Comparison of ENCODE assay signal across 1 cellular context in the genomic region with DNA sequence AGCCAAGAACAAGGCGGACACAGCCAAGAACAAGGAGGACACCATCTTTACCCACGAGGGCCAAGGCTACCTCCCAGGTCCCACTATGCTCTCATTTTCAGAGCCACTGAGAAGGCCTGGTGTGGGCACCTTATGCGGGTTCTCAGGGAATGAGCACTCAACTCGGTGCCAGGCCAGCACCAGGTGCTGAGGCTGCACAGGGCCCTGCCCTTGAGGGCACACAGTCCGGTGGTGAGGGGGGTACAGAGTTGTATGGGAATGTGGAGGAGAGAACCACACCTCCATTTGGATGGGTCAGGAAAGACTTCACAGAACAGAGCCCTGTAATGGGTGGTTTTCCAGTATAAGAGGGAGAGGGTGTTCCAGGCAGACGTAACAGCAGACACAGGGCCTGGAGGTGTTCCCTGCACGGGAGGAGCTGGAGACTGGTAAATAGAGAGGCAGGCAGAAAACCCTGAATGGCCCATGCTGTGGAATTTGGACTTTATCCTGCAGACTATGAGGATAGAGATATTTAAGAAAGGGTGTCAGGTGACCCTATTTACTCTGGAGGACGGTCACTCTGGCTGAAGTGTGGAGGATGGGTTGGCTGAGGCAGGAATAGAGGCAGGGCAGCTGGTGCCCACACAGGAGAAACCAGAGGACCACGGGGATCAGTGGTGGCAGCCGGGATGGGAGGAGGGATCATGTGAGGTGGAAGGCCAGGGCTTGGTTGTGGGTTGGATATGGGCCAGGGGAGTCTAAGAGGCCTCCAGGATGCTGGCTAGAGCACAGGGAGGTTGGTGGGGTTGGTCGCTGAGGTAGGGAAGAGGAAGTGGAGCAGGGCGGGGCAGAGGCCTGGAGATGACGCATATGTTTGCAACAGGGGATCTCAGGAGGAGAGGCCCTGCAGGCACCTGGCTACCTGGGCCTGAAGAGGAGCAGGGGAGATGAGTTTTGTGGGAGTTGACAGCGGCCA.
A peak's percentile ranks its signal among the peaks of the same experiment; 100 is the strongest.
TF ChIP-seq lines count a peak whose summit lies in the region.

No MANE protein-coding gene starts in this region.

TF ChIP-seq in HepG2, 621 proteins besides CTCF, POLR2A, EP300 and RAD21 (continued from another document and continues in another):
- TF ChIP-seq, protein P1, sequence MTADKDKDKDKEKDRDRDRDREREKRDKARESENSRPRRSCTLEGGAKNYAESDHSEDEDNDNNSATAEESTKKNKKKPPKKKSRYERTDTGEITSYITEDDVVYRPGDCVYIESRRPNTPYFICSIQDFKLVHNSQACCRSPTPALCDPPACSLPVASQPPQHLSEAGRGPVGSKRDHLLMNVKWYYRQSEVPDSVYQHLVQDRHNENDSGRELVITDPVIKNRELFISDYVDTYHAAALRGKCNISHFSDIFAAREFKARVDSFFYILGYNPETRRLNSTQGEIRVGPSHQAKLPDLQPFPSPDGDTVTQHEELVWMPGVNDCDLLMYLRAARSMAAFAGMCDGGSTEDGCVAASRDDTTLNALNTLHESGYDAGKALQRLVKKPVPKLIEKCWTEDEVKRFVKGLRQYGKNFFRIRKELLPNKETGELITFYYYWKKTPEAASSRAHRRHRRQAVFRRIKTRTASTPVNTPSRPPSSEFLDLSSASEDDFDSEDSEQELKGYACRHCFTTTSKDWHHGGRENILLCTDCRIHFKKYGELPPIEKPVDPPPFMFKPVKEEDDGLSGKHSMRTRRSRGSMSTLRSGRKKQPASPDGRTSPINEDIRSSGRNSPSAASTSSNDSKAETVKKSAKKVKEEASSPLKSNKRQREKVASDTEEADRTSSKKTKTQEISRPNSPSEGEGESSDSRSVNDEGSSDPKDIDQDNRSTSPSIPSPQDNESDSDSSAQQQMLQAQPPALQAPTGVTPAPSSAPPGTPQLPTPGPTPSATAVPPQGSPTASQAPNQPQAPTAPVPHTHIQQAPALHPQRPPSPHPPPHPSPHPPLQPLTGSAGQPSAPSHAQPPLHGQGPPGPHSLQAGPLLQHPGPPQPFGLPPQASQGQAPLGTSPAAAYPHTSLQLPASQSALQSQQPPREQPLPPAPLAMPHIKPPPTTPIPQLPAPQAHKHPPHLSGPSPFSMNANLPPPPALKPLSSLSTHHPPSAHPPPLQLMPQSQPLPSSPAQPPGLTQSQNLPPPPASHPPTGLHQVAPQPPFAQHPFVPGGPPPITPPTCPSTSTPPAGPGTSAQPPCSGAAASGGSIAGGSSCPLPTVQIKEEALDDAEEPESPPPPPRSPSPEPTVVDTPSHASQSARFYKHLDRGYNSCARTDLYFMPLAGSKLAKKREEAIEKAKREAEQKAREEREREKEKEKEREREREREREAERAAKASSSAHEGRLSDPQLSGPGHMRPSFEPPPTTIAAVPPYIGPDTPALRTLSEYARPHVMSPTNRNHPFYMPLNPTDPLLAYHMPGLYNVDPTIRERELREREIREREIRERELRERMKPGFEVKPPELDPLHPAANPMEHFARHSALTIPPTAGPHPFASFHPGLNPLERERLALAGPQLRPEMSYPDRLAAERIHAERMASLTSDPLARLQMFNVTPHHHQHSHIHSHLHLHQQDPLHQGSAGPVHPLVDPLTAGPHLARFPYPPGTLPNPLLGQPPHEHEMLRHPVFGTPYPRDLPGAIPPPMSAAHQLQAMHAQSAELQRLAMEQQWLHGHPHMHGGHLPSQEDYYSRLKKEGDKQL (CRISPR knock-in tag; IDR thresholded peaks at IDR 0.05; ENCODE audit: low read depth): peak; percentile 23; the same call in 1 of the 2 replicates
- peak; percentile 12; the same call in 1 of the 2 replicates for TF ChIP-seq ZNF543 (CRISPR knock-in tag; IDR thresholded peaks at IDR 0.05)
- no peak for TF ChIP-seq MED1 (CRISPR knock-in tag; IDR thresholded peaks at IDR 0.05)
- TF ChIP-seq AKAP8 (CRISPR knock-in tag; IDR thresholded peaks at IDR 0.05): no peak
- peak; percentile 71 for TF ChIP-seq PHF21A (CRISPR knock-in tag; IDR thresholded peaks at IDR 0.05)
- peak; percentile 80 for TF ChIP-seq SIX1 (CRISPR knock-in tag; IDR thresholded peaks at IDR 0.05; ENCODE audit: borderline replicate concordance)
- TF ChIP-seq ARNT2 (CRISPR knock-in tag; IDR thresholded peaks at IDR 0.05; ENCODE audit: low read depth): peak; percentile 38; the same call in 1 of the 2 replicates
- TF ChIP-seq, protein P2, sequence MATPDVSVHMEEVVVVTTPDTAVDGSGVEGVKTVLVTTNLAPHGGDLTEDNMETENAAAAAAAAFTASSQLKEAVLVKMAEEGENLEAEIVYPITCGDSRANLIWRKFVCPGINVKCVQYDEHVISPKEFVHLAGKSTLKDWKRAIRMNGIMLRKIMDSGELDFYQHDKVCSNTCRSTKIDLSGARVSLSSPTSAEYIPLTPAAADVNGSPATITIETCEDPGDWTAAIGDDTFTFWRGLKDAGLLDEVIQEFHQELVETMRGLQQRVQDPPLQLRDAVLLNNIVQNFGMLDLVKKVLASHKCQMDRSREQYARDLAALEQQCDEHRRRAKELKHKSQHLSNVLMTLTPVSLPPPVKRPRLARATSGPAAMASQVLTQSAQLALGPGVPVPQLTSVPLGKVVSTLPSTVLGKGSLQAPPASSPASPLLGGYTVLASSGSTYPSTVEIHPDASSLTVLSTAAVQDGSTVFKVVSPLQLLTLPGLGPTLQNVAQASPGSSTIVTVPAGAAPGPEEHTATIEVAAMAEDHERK (CRISPR knock-in tag; IDR thresholded peaks at IDR 0.05; ENCODE audit: low read depth): no peak
- TF ChIP-seq ZNF672 (CRISPR knock-in tag; IDR thresholded peaks at IDR 0.05): no peak
- peak; percentile 29; the same call in 1 of the 2 replicates for TF ChIP-seq SALL1 (CRISPR knock-in tag; IDR thresholded peaks at IDR 0.05)
- TF ChIP-seq TARDBP (CRISPR knock-in tag; IDR thresholded peaks at IDR 0.05): peak; percentile 39; the same call in 1 of the 2 replicates
- peak; percentile 32; the same call in 1 of the 2 replicates for TF ChIP-seq SOX5 (CRISPR knock-in tag; IDR thresholded peaks at IDR 0.05; ENCODE audit: borderline replicate concordance)
- TF ChIP-seq ZNF792 (CRISPR knock-in tag; IDR thresholded peaks at IDR 0.05): no peak
- no peak for TF ChIP-seq ZMYM4 (CRISPR knock-in tag; IDR thresholded peaks at IDR 0.05)
- TF ChIP-seq ZEB1 (IDR thresholded peaks at IDR 0.05; ENCODE audit: insufficient replicate concordance, low read depth): peak; percentile 70
- TF ChIP-seq SOX13 (IDR thresholded peaks at IDR 0.05): no peak
- peak in 1 of 2 experiments; percentile 55; a peak in 1 of 4 replicates for TF ChIP-seq SOX13 (CRISPR knock-in tag; conservative IDR thresholded peaks at IDR 0.05 in 1 of 2, IDR thresholded peaks at IDR 0.05 in 1 of 2)
- no peak for TF ChIP-seq BRD4 (CRISPR knock-in tag; IDR thresholded peaks at IDR 0.05)
- TF ChIP-seq ZNF230 (CRISPR knock-in tag; IDR thresholded peaks at IDR 0.05): 0 out of 2 replicates have a peak, but pooled peaks have one; percentile 5
- TF ChIP-seq HDAC2 (CRISPR knock-in tag; IDR thresholded peaks at IDR 0.05): no peak
- TF ChIP-seq, protein P3, sequence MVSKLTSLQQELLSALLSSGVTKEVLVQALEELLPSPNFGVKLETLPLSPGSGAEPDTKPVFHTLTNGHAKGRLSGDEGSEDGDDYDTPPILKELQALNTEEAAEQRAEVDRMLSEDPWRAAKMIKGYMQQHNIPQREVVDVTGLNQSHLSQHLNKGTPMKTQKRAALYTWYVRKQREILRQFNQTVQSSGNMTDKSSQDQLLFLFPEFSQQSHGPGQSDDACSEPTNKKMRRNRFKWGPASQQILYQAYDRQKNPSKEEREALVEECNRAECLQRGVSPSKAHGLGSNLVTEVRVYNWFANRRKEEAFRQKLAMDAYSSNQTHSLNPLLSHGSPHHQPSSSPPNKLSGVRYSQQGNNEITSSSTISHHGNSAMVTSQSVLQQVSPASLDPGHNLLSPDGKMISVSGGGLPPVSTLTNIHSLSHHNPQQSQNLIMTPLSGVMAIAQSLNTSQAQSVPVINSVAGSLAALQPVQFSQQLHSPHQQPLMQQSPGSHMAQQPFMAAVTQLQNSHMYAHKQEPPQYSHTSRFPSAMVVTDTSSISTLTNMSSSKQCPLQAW (CRISPR knock-in tag; IDR thresholded peaks at IDR 0.05): 0 out of 2 replicates have a peak, but pooled peaks have one; percentile 40
- 0 out of 2 replicates have a peak, but pooled peaks have one; percentile 58 for TF ChIP-seq ZKSCAN5 (CRISPR knock-in tag; IDR thresholded peaks at IDR 0.05)
- no peak for TF ChIP-seq GABPA (IDR thresholded peaks at IDR 0.05; ENCODE audit: low read depth, low read length)
- TF ChIP-seq GABPA (CRISPR knock-in tag; IDR thresholded peaks at IDR 0.05; ENCODE audit: low read depth): no peak
- no peak for TF ChIP-seq ZNF782 (CRISPR knock-in tag; IDR thresholded peaks at IDR 0.05; ENCODE audit: borderline replicate concordance)
- peak; percentile 84; the same call in 1 of the 2 replicates for TF ChIP-seq HNF4G (IDR thresholded peaks at IDR 0.05; ENCODE audit: borderline replicate concordance, low read depth, low read length)
- no peak for TF ChIP-seq HNF4G (CRISPR knock-in tag; IDR thresholded peaks at IDR 0.05; ENCODE audit: borderline replicate concordance, low read depth)
- TF ChIP-seq DMAP1 (CRISPR knock-in tag; IDR thresholded peaks at IDR 0.05): peak; percentile 47; the same call in 1 of the 2 replicates
- TF ChIP-seq RCOR2 (CRISPR knock-in tag; IDR thresholded peaks at IDR 0.05): no peak
- peak; percentile 56 for TF ChIP-seq GATAD2A (CRISPR knock-in tag; IDR thresholded peaks at IDR 0.05)
- TF ChIP-seq ZNF564 (CRISPR knock-in tag; IDR thresholded peaks at IDR 0.05): no peak
- TF ChIP-seq RFX1 (IDR thresholded peaks at IDR 0.05): no peak
- TF ChIP-seq ZNF567 (CRISPR knock-in tag; IDR thresholded peaks at IDR 0.05; ENCODE audit: borderline replicate concordance): no peak
- TF ChIP-seq, protein P4, sequence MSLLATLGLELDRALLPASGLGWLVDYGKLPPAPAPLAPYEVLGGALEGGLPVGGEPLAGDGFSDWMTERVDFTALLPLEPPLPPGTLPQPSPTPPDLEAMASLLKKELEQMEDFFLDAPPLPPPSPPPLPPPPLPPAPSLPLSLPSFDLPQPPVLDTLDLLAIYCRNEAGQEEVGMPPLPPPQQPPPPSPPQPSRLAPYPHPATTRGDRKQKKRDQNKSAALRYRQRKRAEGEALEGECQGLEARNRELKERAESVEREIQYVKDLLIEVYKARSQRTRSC (CRISPR knock-in tag; IDR thresholded peaks at IDR 0.05; ENCODE audit: low read depth): no peak
- TF ChIP-seq, protein P5, sequence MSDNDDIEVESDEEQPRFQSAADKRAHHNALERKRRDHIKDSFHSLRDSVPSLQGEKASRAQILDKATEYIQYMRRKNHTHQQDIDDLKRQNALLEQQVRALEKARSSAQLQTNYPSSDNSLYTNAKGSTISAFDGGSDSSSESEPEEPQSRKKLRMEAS (IDR thresholded peaks at IDR 0.05): peak; percentile 14; the same call in 1 of the 2 replicates
- TF ChIP-seq ZBTB1 (CRISPR knock-in tag; IDR thresholded peaks at IDR 0.05; ENCODE audit: borderline replicate concordance): no peak
- 0 out of 2 replicates have a peak, but pooled peaks have one; percentile 15 for TF ChIP-seq MEF2D (CRISPR knock-in tag; IDR thresholded peaks at IDR 0.05)
- TF ChIP-seq TBX2 (CRISPR knock-in tag; IDR thresholded peaks at IDR 0.05; ENCODE audit: borderline replicate concordance): 0 out of 2 replicates have a peak, but pooled peaks have one; percentile 44
- TF ChIP-seq, protein P6, sequence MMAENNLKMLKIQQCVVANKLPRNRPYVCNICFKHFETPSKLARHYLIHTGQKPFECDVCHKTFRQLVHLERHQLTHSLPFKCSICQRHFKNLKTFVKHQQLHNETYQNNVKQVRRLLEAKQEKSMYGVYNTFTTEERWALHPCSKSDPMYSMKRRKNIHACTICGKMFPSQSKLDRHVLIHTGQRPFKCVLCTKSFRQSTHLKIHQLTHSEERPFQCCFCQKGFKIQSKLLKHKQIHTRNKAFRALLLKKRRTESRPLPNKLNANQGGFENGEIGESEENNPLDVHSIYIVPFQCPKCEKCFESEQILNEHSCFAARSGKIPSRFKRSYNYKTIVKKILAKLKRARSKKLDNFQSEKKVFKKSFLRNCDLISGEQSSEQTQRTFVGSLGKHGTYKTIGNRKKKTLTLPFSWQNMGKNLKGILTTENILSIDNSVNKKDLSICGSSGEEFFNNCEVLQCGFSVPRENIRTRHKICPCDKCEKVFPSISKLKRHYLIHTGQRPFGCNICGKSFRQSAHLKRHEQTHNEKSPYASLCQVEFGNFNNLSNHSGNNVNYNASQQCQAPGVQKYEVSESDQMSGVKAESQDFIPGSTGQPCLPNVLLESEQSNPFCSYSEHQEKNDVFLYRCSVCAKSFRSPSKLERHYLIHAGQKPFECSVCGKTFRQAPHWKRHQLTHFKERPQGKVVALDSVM (CRISPR knock-in tag; IDR thresholded peaks at IDR 0.05): peak; percentile 83
- TF ChIP-seq GABPB1 (CRISPR knock-in tag; IDR thresholded peaks at IDR 0.05): peak; percentile 45; the same call in 1 of the 2 replicates
- TF ChIP-seq BCL6 (CRISPR knock-in tag; IDR thresholded peaks at IDR 0.05): peak; percentile 36; the same call in 1 of the 2 replicates
- no peak for TF ChIP-seq ZBTB8A (CRISPR knock-in tag; IDR thresholded peaks at IDR 0.05; ENCODE audit: borderline replicate concordance, low read depth)
- TF ChIP-seq RBAK (CRISPR knock-in tag; IDR thresholded peaks at IDR 0.05): 0 out of 2 replicates have a peak, but pooled peaks have one; percentile 27
- TF ChIP-seq MAZ (IDR thresholded peaks at IDR 0.05; ENCODE audit: borderline replicate concordance, low read depth, low read length): no peak
- no peak for TF ChIP-seq MAZ (CRISPR knock-in tag; IDR thresholded peaks at IDR 0.05; ENCODE audit: low read depth)
- no peak for TF ChIP-seq YEATS4 (CRISPR knock-in tag; IDR thresholded peaks at IDR 0.05; ENCODE audit: borderline replicate concordance)
- TF ChIP-seq KDM6A (CRISPR knock-in tag; IDR thresholded peaks at IDR 0.05; ENCODE audit: low read depth): peak; percentile 78
- TF ChIP-seq, protein P7, sequence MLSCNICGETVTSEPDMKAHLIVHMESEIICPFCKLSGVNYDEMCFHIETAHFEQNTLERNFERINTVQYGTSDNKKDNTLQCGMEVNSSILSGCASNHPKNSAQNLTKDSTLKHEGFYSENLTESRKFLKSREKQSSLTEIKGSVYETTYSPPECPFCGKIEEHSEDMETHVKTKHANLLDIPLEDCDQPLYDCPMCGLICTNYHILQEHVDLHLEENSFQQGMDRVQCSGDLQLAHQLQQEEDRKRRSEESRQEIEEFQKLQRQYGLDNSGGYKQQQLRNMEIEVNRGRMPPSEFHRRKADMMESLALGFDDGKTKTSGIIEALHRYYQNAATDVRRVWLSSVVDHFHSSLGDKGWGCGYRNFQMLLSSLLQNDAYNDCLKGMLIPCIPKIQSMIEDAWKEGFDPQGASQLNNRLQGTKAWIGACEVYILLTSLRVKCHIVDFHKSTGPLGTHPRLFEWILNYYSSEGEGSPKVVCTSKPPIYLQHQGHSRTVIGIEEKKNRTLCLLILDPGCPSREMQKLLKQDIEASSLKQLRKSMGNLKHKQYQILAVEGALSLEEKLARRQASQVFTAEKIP (CRISPR knock-in tag; IDR thresholded peaks at IDR 0.05; ENCODE audit: borderline replicate concordance): no peak
- no peak for TF ChIP-seq ZNF530 (CRISPR knock-in tag; IDR thresholded peaks at IDR 0.05; ENCODE audit: low read depth)
- no peak for TF ChIP-seq KLF15 (CRISPR knock-in tag; IDR thresholded peaks at IDR 0.05; ENCODE audit: borderline replicate concordance)
- peak; percentile 29; the same call in 1 of the 2 replicates for TF ChIP-seq POLR2AphosphoS5 (IDR thresholded peaks at IDR 0.05; ENCODE audit: low read depth, low read length)
